In genomic region chr17:74368341-74369152, GRCh38 we compare ENCODE assay signal across 1 cellular context.
TF ChIP-seq lines count a peak whose summit lies in the region.

No MANE protein-coding gene starts in this region.

TF ChIP-seq in HepG2, 621 proteins besides CTCF, POLR2A, EP300 and RAD21 (continued from another document):
- no peak for TF ChIP-seq TFDP2 (CRISPR knock-in tag; IDR thresholded peaks at IDR 0.05)
- no peak for TF ChIP-seq SMAD3 (CRISPR knock-in tag; IDR thresholded peaks at IDR 0.05)
- no peak for TF ChIP-seq ZNF629 (CRISPR knock-in tag; conservative IDR thresholded peaks at IDR 0.05)
- no peak for TF ChIP-seq PREB (CRISPR knock-in tag; IDR thresholded peaks at IDR 0.05)
- TF ChIP-seq MYC (CRISPR knock-in tag; IDR thresholded peaks at IDR 0.05; ENCODE audit: borderline replicate concordance) = peak; percentile 6; the same call in 1 of the 2 replicates
- no peak for TF ChIP-seq TGIF2 (CRISPR knock-in tag; IDR thresholded peaks at IDR 0.05)
- no peak for TF ChIP-seq HDAC1 (CRISPR knock-in tag; IDR thresholded peaks at IDR 0.05)
- no peak for TF ChIP-seq ZNF24 (IDR thresholded peaks at IDR 0.05)
- no peak for TF ChIP-seq ZNF546 (CRISPR knock-in tag; conservative IDR thresholded peaks at IDR 0.05)
- TF ChIP-seq DMTF1 (CRISPR knock-in tag; IDR thresholded peaks at IDR 0.05) = no peak
- TF ChIP-seq ZBTB4 (CRISPR knock-in tag; IDR thresholded peaks at IDR 0.05; ENCODE audit: borderline replicate concordance) = peak; percentile 22; the same call in 1 of the 2 replicates
- TF ChIP-seq HOXA7 (CRISPR knock-in tag; IDR thresholded peaks at IDR 0.05) = no peak
- TF ChIP-seq TIGD3 (CRISPR knock-in tag; IDR thresholded peaks at IDR 0.05; ENCODE audit: borderline replicate concordance) = no peak
- TF ChIP-seq EHMT2 (IDR thresholded peaks at IDR 0.05; ENCODE audit: borderline replicate concordance, low read depth, low read length) = no peak
